Comparison of ENCODE assay signal across 16 cellular contexts in genomic region chrX:48460031-48460430, GRCh38. TPM values are rescaled to one million over a fixed set of nuclear protein-coding genes. Genes with fewer than 3 reads are reported as not detected.
DNase-seq lines count a peak whose midpoint lies in the region; ATAC-seq and TF ChIP-seq lines count a peak whose summit lies in the region.
"Had no signal": no experiment of that assay in that cellular context is flagged by ENCODE, and none has a peak within 500 bp of the region (broad histone marks: within the 10 kb centered on the region; RNA-seq: fewer than 3 reads in every experiment).

No MANE protein-coding gene starts in this region.

- H3K36me3 ChIP-seq in CD4-positive, CD25-positive, alpha-beta regulatory T cell (ENCODE audit: control insufficient read depth, insufficient read depth, low read length): peaks cover 9% of the 10 kb centered on the region
- no peaks in the 10 kb centered on the region for H3K36me3 ChIP-seq in neural progenitor cell

- H3K27me3 ChIP-seq in CD4-positive, CD25-positive, alpha-beta regulatory T cell (ENCODE audit: control insufficient read depth, insufficient read depth, low read length): no peaks in the 10 kb centered on the region
- H3K27me3 ChIP-seq in neural progenitor cell: no peaks in the 10 kb centered on the region

- no peak overlapping the region for H3K9ac ChIP-seq in neural progenitor cell

- H3K27ac ChIP-seq in CD4-positive, CD25-positive, alpha-beta regulatory T cell (ENCODE audit: insufficient read depth, low read length, poor library complexity, severe bottlenecking): no peak overlapping the region
- no peak overlapping the region for H3K27ac ChIP-seq in neural progenitor cell
- H3K27ac ChIP-seq: 22Rv1 had no signal

- intact Hi-C loops in activated CD4-positive, alpha-beta T cell treated with anti-CD3 and anti-CD28 coated beads, Interleukin-2, amount 10 ng/mL, durations not matched to agents 24 days and 14 days (cut with micrococcal nuclease): no loop called here
- intact Hi-C loops in activated naive CD4-positive, alpha-beta T cell treated with anti-CD3 and anti-CD28 coated beads for 36 hours (cut with micrococcal nuclease): no loop called here

- no peak overlapping the region for H3K4me3 Mint-ChIP-seq in activated CD4-positive, alpha-beta T cell treated with anti-CD3 and anti-CD28 coated beads, Interleukin-2, amount 10 ng/mL, durations not matched to agents 24 days and 14 days
- H3K4me3 Mint-ChIP-seq in activated naive CD4-positive, alpha-beta T cell treated with anti-CD3 and anti-CD28 coated beads for 36 hours: no peak overlapping the region
- H3K4me3 Mint-ChIP-seq in CD4-positive, CD25-positive, alpha-beta regulatory T cell: no peak overlapping the region
- H3K4me3 Mint-ChIP-seq in endothelial cell (ENCODE audit: unreplicated experiment) (peak overlapping the region; percentile 31), neural progenitor cell (no peak overlapping the region)
- H3K4me3 Mint-ChIP-seq: H9 had no signal

- no peak overlapping the region for H3K4me3 ChIP-seq in CD4-positive, CD25-positive, alpha-beta regulatory T cell (ENCODE audit: low read depth, low read length)
- no peak overlapping the region for H3K4me3 ChIP-seq in neural progenitor cell

- DNase-seq in activated CD4-positive, alpha-beta T cell treated with anti-CD3 and anti-CD28 coated beads, Interleukin-2, amount 10 ng/mL, durations not matched to agents 24 days and 14 days: no peak
- no peak for DNase-seq in activated CD4-positive, alpha-beta T cell treated with anti-CD3 and anti-CD28 coated beads, Interleukin-2, amount 50 U/mL, for 4 hours
- no peak for DNase-seq in activated naive CD4-positive, alpha-beta T cell treated with anti-CD3 and anti-CD28 coated beads for 36 hours
- DNase-seq in activated naive CD4-positive, alpha-beta T cell treated with Interleukin-2 at 50 U/mL for 16 hours: no peak
- no peak for DNase-seq in CD4-positive, CD25-positive, alpha-beta regulatory T cell
- no peak for DNase-seq in endothelial cell (ENCODE audit: low spot score)
- DNase-seq in NCI-H2107 (lab: John Stamatoyannopoulos, UW): no peak
- no peak for DNase-seq in neural progenitor cell (ENCODE audit: low spot score)
- DNase-seq: DMS53, GF-D8, GOT3, H9 had no signal

- CTCF ChIA-PET in activated naive CD4-positive, alpha-beta T cell treated with anti-CD3 and anti-CD28 coated beads for 36 hours (lab: Charles Lee): interaction anchor here (0.6 kb wide), 1 partner anchor 9 kb away, joined by 5 read pairs; no protein-coding TSS in a partner anchor

- H3K9me3 ChIP-seq in CD4-positive, CD25-positive, alpha-beta regulatory T cell (ENCODE audit: control insufficient read depth in 2 of 2, low read length in 2 of 2): no peaks in the 10 kb centered on the region
- H3K9me3 ChIP-seq in neural progenitor cell (ENCODE audit: low read depth): no peaks in the 10 kb centered on the region

- TF ChIP-seq CTCF in endothelial cell (IDR thresholded peaks at IDR 0.05; ENCODE audit: unreplicated experiment): no peak
- no peak for TF ChIP-seq CTCF in neural progenitor cell (IDR thresholded peaks at IDR 0.05)

- H2AFZ ChIP-seq in neural progenitor cell (replicated peaks): no peak overlapping the region

- peak overlapping the region; percentile 29 for H3K27ac Mint-ChIP-seq in activated CD4-positive, alpha-beta T cell treated with anti-CD3 and anti-CD28 coated beads, Interleukin-2, amount 10 ng/mL, durations not matched to agents 24 days and 14 days
- peak overlapping the region; percentile 63 for H3K27ac Mint-ChIP-seq in activated naive CD4-positive, alpha-beta T cell treated with anti-CD3 and anti-CD28 coated beads for 36 hours
- peak overlapping the region in 2 of 3 donors; percentile 21 to 88 for H3K27ac Mint-ChIP-seq in CD4-positive, CD25-positive, alpha-beta regulatory T cell
- H3K27ac Mint-ChIP-seq in endothelial cell (ENCODE audit: unreplicated experiment): no peak overlapping the region
- H3K27ac Mint-ChIP-seq in neural progenitor cell: no peak overlapping the region
- H3K27ac Mint-ChIP-seq: H9 had no signal

- no peaks in the 10 kb centered on the region for H3K9me3 Mint-ChIP-seq in activated CD4-positive, alpha-beta T cell treated with anti-CD3 and anti-CD28 coated beads, Interleukin-2, amount 10 ng/mL, durations not matched to agents 24 days and 14 days
- H3K9me3 Mint-ChIP-seq in activated naive CD4-positive, alpha-beta T cell treated with anti-CD3 and anti-CD28 coated beads for 36 hours: no peaks in the 10 kb centered on the region
- H3K9me3 Mint-ChIP-seq in CD4-positive, CD25-positive, alpha-beta regulatory T cell: peaks cover 0 to 2% (median 0%) of the 10 kb centered on the region in 7 donors
- H3K9me3 Mint-ChIP-seq in endothelial cell (ENCODE audit: unreplicated experiment) (no peaks in the 10 kb centered on the region), neural progenitor cell (peaks cover 17% of the 10 kb centered on the region)

- H3K79me2 ChIP-seq in neural progenitor cell (ENCODE audit: low read depth): no peaks in the 10 kb centered on the region

- H3K4me2 ChIP-seq in neural progenitor cell: no peak overlapping the region

- no peak for ATAC-seq in CD4-positive, CD25-positive, alpha-beta regulatory T cell (ENCODE audit: low read depth in 2 of 2)

- no peaks in the 10 kb centered on the region for H3K4me1 ChIP-seq in CD4-positive, CD25-positive, alpha-beta regulatory T cell (ENCODE audit: control insufficient read depth, insufficient read depth, low read length, poor library complexity, severe bottlenecking)
- H3K4me1 ChIP-seq in neural progenitor cell: no peaks in the 10 kb centered on the region

- no peaks in the 10 kb centered on the region for H3K27me3 Mint-ChIP-seq in activated CD4-positive, alpha-beta T cell treated with anti-CD3 and anti-CD28 coated beads, Interleukin-2, amount 10 ng/mL, durations not matched to agents 24 days and 14 days
- no peaks in the 10 kb centered on the region for H3K27me3 Mint-ChIP-seq in activated naive CD4-positive, alpha-beta T cell treated with anti-CD3 and anti-CD28 coated beads for 36 hours (ENCODE audit: low read depth)
- no peaks in the 10 kb centered on the region for H3K27me3 Mint-ChIP-seq in CD4-positive, CD25-positive, alpha-beta regulatory T cell
- H3K27me3 Mint-ChIP-seq in endothelial cell (ENCODE audit: unreplicated experiment) (peaks cover 2% of the 10 kb centered on the region), neural progenitor cell (ENCODE audit: insufficient read depth, low read depth) (peaks cover 14% of the 10 kb centered on the region)

- peaks cover 20% of the 10 kb centered on the region for H3K4me1 Mint-ChIP-seq in activated CD4-positive, alpha-beta T cell treated with anti-CD3 and anti-CD28 coated beads, Interleukin-2, amount 10 ng/mL, durations not matched to agents 24 days and 14 days
- peaks cover 23% of the 10 kb centered on the region for H3K4me1 Mint-ChIP-seq in activated naive CD4-positive, alpha-beta T cell treated with anti-CD3 and anti-CD28 coated beads for 36 hours (ENCODE audit: low read depth)
- peaks cover 0 to 5% (median 3%) of the 10 kb centered on the region in 4 donors for H3K4me1 Mint-ChIP-seq in CD4-positive, CD25-positive, alpha-beta regulatory T cell
- no peaks in the 10 kb centered on the region for H3K4me1 Mint-ChIP-seq in endothelial cell (ENCODE audit: unreplicated experiment)
- no peaks in the 10 kb centered on the region for H3K4me1 Mint-ChIP-seq in neural progenitor cell
- H3K4me1 Mint-ChIP-seq: H9 had no signal

- H4K20me1 ChIP-seq in neural progenitor cell (ENCODE audit: low read depth): no peaks in the 10 kb centered on the region

- H3F3A ChIP-seq in neural progenitor cell (ENCODE audit: low read depth): no peaks in the 10 kb centered on the region

- peaks cover 51% of the 10 kb centered on the region for H3K36me3 Mint-ChIP-seq in activated CD4-positive, alpha-beta T cell treated with anti-CD3 and anti-CD28 coated beads, Interleukin-2, amount 10 ng/mL, durations not matched to agents 24 days and 14 days (ENCODE audit: low read depth)
- peaks cover 40% of the 10 kb centered on the region for H3K36me3 Mint-ChIP-seq in activated naive CD4-positive, alpha-beta T cell treated with anti-CD3 and anti-CD28 coated beads for 36 hours (ENCODE audit: low read depth)
- peaks cover 19% of the 10 kb centered on the region for H3K36me3 Mint-ChIP-seq in CD4-positive, CD25-positive, alpha-beta regulatory T cell
- H3K36me3 Mint-ChIP-seq in endothelial cell (ENCODE audit: low read depth, unreplicated experiment) (peaks cover 12% of the 10 kb centered on the region), neural progenitor cell (no peaks in the 10 kb centered on the region)

RNA-seq across cellular contexts. Expression of gene SLC38A5, which starts 10.0 kb away (rescaled TPM):
- total RNA-seq in activated CD4-positive, alpha-beta T cell treated with anti-CD3 and anti-CD28 coated beads, Interleukin-2, amount 10 ng/mL, durations not matched to agents 24 days and 14 days: 195 and 210 TPM in 2 replicates
- 10 to 100 TPM; 45.0 to 45.8 TPM for total RNA-seq in activated naive CD4-positive, alpha-beta T cell treated with anti-CD3 and anti-CD28 coated beads for 36 hours
- total RNA-seq in CD4-positive, CD25-positive, alpha-beta regulatory T cell: 23.3 TPM
- polyA plus RNA-seq in CD4-positive, CD25-positive, alpha-beta regulatory T cell: 10 to 100 TPM; 12.9 to 23.7 (median 19.3) TPM
- total RNA-seq in endothelial cell (ENCODE audit: unreplicated experiment) (21.7 TPM), neural progenitor cell (ENCODE audit: low replicate concordance) (2.3 and 6.7 TPM in 2 replicates)

RNA-seq across cellular contexts. Expression of gene FTSJ1, which starts 16.0 kb away (rescaled TPM):
- 95.6 and 101 TPM in 2 replicates for total RNA-seq in activated CD4-positive, alpha-beta T cell treated with anti-CD3 and anti-CD28 coated beads, Interleukin-2, amount 10 ng/mL, durations not matched to agents 24 days and 14 days
- total RNA-seq in activated naive CD4-positive, alpha-beta T cell treated with anti-CD3 and anti-CD28 coated beads for 36 hours: 10 to 100 TPM; 66.2 to 66.8 TPM
- 64.5 TPM for total RNA-seq in CD4-positive, CD25-positive, alpha-beta regulatory T cell
- polyA plus RNA-seq in CD4-positive, CD25-positive, alpha-beta regulatory T cell: 10 to 100 TPM; 57.9 to 73.1 (median 64.4) TPM
- total RNA-seq in endothelial cell (ENCODE audit: unreplicated experiment) (38.4 TPM), neural progenitor cell (ENCODE audit: low replicate concordance) (32.2 and 45.2 TPM in 2 replicates)

RNA-seq across cellular contexts. Expression of gene SSX4B, which starts 48.3 kb away (rescaled TPM):
- total RNA-seq in activated CD4-positive, alpha-beta T cell treated with anti-CD3 and anti-CD28 coated beads, Interleukin-2, amount 10 ng/mL, durations not matched to agents 24 days and 14 days: not detected in 2 replicates
- total RNA-seq in activated naive CD4-positive, alpha-beta T cell treated with anti-CD3 and anti-CD28 coated beads for 36 hours: not detected
- total RNA-seq in CD4-positive, CD25-positive, alpha-beta regulatory T cell: not detected
- not detected for polyA plus RNA-seq in CD4-positive, CD25-positive, alpha-beta regulatory T cell
- total RNA-seq in endothelial cell (ENCODE audit: unreplicated experiment) (not detected), neural progenitor cell (ENCODE audit: low replicate concordance) (not detected in 2 replicates)
- total RNA-seq: A673, H9, HT-29 had no signal
- polyA plus RNA-seq: BJ had no signal

RNA-seq across cellular contexts. Expression of gene PORCN, which starts 48.8 kb away (rescaled TPM):
- total RNA-seq in activated CD4-positive, alpha-beta T cell treated with anti-CD3 and anti-CD28 coated beads, Interleukin-2, amount 10 ng/mL, durations not matched to agents 24 days and 14 days: 11.5 and 12.9 TPM in 2 replicates
- 1 to 10 TPM; 5.2 to 5.6 TPM for total RNA-seq in activated naive CD4-positive, alpha-beta T cell treated with anti-CD3 and anti-CD28 coated beads for 36 hours
- total RNA-seq in CD4-positive, CD25-positive, alpha-beta regulatory T cell: 18.5 TPM
- 10 to 100 TPM in 1 of 4 donors, 1 to 10 TPM in 3; 8.1 to 11.9 (median 9.4) TPM for polyA plus RNA-seq in CD4-positive, CD25-positive, alpha-beta regulatory T cell
- total RNA-seq in endothelial cell (ENCODE audit: unreplicated experiment) (9.4 TPM), neural progenitor cell (ENCODE audit: low replicate concordance) (10.8 and 21.2 TPM in 2 replicates)

Comparison
In these comparisons a context has a peak if more than half of its experiments do, and no peak if none do; other contexts are left out.
1. H3K27ac Mint-ChIP-seq: peak in activated CD4-positive, alpha-beta T cell treated with anti-CD3 and anti-CD28 coated beads, Interleukin-2, amount 10 ng/mL, durations not matched to agents 24 days and 14 days (single experiment), activated naive CD4-positive, alpha-beta T cell treated with anti-CD3 and anti-CD28 coated beads for 36 hours (single experiment) and CD4-positive, CD25-positive, alpha-beta regulatory T cell (2 of 3); none in endothelial cell (single experiment) and neural progenitor cell (single experiment).